In genomic region chr9:120741701-120742100, GRCh38 we compare ENCODE assay signal across 19 cellular contexts.
"Had no signal": no experiment of that assay in that cellular context is flagged by ENCODE, and none has a peak within 500 bp of the region (broad histone marks: within the 10 kb centered on the region; RNA-seq: fewer than 3 reads in every experiment).

No MANE protein-coding gene starts in this region.

- ATAC-seq: psoas muscle; right lobe of liver; stimulated activated effector memory CD8-positive, alpha-beta T cell treated with anti-CD3 and anti-CD28 coated beads, Interleukin-12 subunit alpha, Interleukin-12 subunit beta, amount 100 ng/mL, for 72 hours; stimulated activated naive CD8-positive, alpha-beta T cell treated with anti-CD3 and anti-CD28 coated beads, Interleukin-15, Interleukin-2, amounts not matched to agents 100 U/mL and 50 U/mL, for 24 hours had no signal

- H3K27me3 ChIP-seq: hepatocyte, right lobe of liver, transverse colon had no signal

- H3K9me3 ChIP-seq: psoas muscle, right lobe of liver, thoracic aorta, transverse colon had no signal

- DNase-seq: cortex of kidney; effector memory CD4-positive, alpha-beta T cell; erythroblast; foreskin melanocyte; head of caudate nucleus; kidney glomerular epithelial cell; mesendoderm; naive B cell; psoas muscle; retina; right lobe of liver; stimulated activated CD4-positive, alpha-beta T cell treated with anti-CD3 and anti-CD28 coated beads, Interleukin-4, amount 100 ng/mL, for 1 hour; stimulated activated CD8-positive, alpha-beta memory T cell treated with anti-CD3 and anti-CD28 coated beads, Interleukin-4, amount 100 ng/mL, for 48 hours; stimulated activated naive CD8-positive, alpha-beta T cell treated with anti-CD3 and anti-CD28 coated beads, Interleukin-15, Interleukin-2, amounts not matched to agents 100 U/mL and 50 U/mL, for 24 hours; transverse colon had no signal

- H3K4me1 ChIP-seq: parathyroid adenoma, psoas muscle, transverse colon had no signal

- H3K79me2 ChIP-seq: hepatocyte, parathyroid adenoma had no signal

- H3K4me2 ChIP-seq: hepatocyte had no signal

- H3K9ac ChIP-seq: parathyroid adenoma had no signal

- H2AFZ ChIP-seq: hepatocyte, parathyroid adenoma had no signal

- H3K4me3 ChIP-seq: hepatocyte, psoas muscle, right lobe of liver, thoracic aorta, transverse colon had no signal

- H3K36me3 ChIP-seq: right lobe of liver, thoracic aorta, transverse colon had no signal

- H3K27ac ChIP-seq: hepatocyte, parathyroid adenoma, psoas muscle, right lobe of liver, thoracic aorta, transverse colon had no signal
